20 cellular contexts compared by ENCODE assay signal in the genomic region with DNA sequence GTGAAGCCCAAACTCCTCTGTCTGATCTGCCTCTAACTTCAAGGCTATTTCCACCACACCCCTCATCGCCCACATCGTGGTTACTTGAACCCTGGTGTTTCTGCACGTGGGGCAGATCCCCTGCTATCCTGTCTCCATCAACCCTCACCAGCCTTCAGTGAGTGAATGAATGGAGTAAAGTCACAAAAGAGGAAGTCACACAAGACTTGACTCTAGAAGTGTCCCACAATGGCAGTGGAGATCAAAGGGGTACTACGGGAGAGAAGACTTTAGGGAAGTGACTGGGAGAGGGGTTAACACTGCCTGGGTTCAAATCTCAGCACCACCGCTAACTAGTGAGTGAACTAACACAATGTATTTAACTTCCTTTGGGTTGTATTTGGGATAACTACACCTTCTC.
"Had no signal": no experiment of that assay in that cellular context is flagged by ENCODE, and none has a peak within 500 bp of the region (broad histone marks: within the 10 kb centered on the region; RNA-seq: fewer than 3 reads in every experiment).

No MANE protein-coding gene starts in this region.

- H3K27ac ChIP-seq: VCaP had no signal

- DNase-seq: activated CD4-positive, alpha-beta memory T cell treated with anti-CD3 and anti-CD28 coated beads for 36 hours; activated CD4-positive, alpha-beta T cell treated with anti-CD3 and anti-CD28 coated beads, Interleukin-2, amount 10 ng/mL, durations not matched to agents 7 days and 5 days; activated CD4-positive, CD25-positive, alpha-beta regulatory T cell; activated CD8-positive, alpha-beta memory T cell treated with anti-CD3 and anti-CD28 coated beads, Interleukin-2, amount 50 U/mL, for 48 hours; activated naive CD4-positive, alpha-beta T cell; activated T-cell treated with anti-CD3 and anti-CD28 coated beads, Interleukin-2, amount 50 U/mL, for 1 hour; aorta; Karpas-422; NCI-H1105; NCI-H1436; NCI-H1694 treated with DMSO at 0.1 percent for 48 hours; NCI-H2029 treated with DMSO at 0.1 percent for 48 hours; NCI-H345; NCI-H510A; NCI-H69; SIG-M5; T-cell; T-helper 2 cell; T1000 had no signal

- ATAC-seq: T-cell had no signal
